In the genomic region with DNA sequence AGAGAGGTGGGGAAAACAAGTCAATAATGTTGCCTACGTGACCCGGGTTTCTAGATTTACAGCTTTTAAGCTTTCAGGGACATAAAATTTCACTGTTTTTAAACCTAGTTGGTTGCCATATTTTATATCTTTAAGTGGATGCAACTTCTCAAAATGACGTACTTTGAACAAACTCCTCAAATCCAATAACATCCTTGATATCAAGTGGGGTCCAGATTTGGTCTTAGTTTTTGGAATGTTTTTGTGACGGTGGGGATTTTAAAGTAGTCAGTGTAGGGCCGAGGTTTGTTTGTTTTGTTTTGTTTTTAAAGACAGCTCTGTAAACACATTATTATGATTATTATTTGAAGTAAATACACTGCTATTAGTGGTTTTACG, we compare ENCODE assay signal across 8 cellular contexts. TPM values are rescaled to one million over a fixed set of nuclear protein-coding genes. Genes with fewer than 3 reads are reported as not detected.
DNase-seq lines count a peak whose midpoint lies in the region; ATAC-seq and TF ChIP-seq lines count a peak whose summit lies in the region.
"Had no signal": no experiment of that assay in that cellular context is flagged by ENCODE, and none has a peak within 500 bp of the region (broad histone marks: within the 10 kb centered on the region; RNA-seq: fewer than 3 reads in every experiment).

No MANE protein-coding gene starts in this region.

- H3K4me2 ChIP-seq in skeletal muscle satellite cell (ENCODE audit: low read length) = peak overlapping the region; percentile 97

- intact Hi-C loops in esophagus squamous epithelium (cut with DNase I) = no loop called here

- H3K4me3 ChIP-seq in HAP-1 = peak overlapping the region; percentile 77
- peak overlapping the region; percentile 77 to 90 (median 84) for H3K4me3 ChIP-seq in esophagus squamous epithelium
- H3K4me3 ChIP-seq in skeletal muscle satellite cell (ENCODE audit: low read length) = peak overlapping the region; percentile 87

- TF ChIP-seq CTCF in esophagus squamous epithelium (IDR thresholded peaks at IDR 0.05) = no peak

- no peak for TF ChIP-seq POLR2A in esophagus squamous epithelium (IDR thresholded peaks at IDR 0.05)

- H3K27ac ChIP-seq in esophagus squamous epithelium = peak overlapping the region; percentile 95 to 100 (median 97)
- H3K27ac ChIP-seq: foreskin keratinocyte had no signal

- ATAC-seq in GM19452 (IDR thresholded peaks at IDR 0.05; ENCODE audit: unreplicated experiment) (no peak), GM19467 (IDR thresholded peaks at IDR 0.05; ENCODE audit: unreplicated experiment) (no peak)

- peaks cover 11% of the 10 kb centered on the region for H3K36me3 ChIP-seq in HAP-1 (replicated peaks)
- no peaks in the 10 kb centered on the region for H3K36me3 ChIP-seq in esophagus squamous epithelium
- no peaks in the 10 kb centered on the region for H3K36me3 ChIP-seq in skeletal muscle satellite cell (ENCODE audit: insufficient read depth, low read length)

- in situ Hi-C loops in HAP-1 (cut with MboI; ENCODE audit: low sequenced_read_pairs) = no loop called here

- 8 to 9% methylated on average over 6 of the region's 6 CpGs for WGBS in esophagus squamous epithelium, 2 donors

- H3K4me1 ChIP-seq in HAP-1 = peaks cover 32% of the 10 kb centered on the region
- H3K4me1 ChIP-seq in esophagus squamous epithelium = peaks cover 0 to 49% (median 0%) of the 10 kb centered on the region in 3 donors
- peaks cover 20% of the 10 kb centered on the region for H3K4me1 ChIP-seq in skeletal muscle satellite cell (ENCODE audit: control insufficient read depth, insufficient read depth, low read length)
- H3K4me1 ChIP-seq: foreskin keratinocyte had no signal

- H3K27me3 ChIP-seq in HAP-1 (ENCODE audit: low read depth) = no peaks in the 10 kb centered on the region
- no peaks in the 10 kb centered on the region for H3K27me3 ChIP-seq in esophagus squamous epithelium
- no peaks in the 10 kb centered on the region for H3K27me3 ChIP-seq in skeletal muscle satellite cell (ENCODE audit: control insufficient read depth, insufficient read depth, low read length)
- H3K27me3 ChIP-seq: foreskin keratinocyte had no signal

- H3K9me3 ChIP-seq in HAP-1 (no peaks in the 10 kb centered on the region), esophagus squamous epithelium (no peaks in the 10 kb centered on the region), skeletal muscle satellite cell (replicated peaks; ENCODE audit: low read length) (no peaks in the 10 kb centered on the region)

- H3K9ac ChIP-seq in skeletal muscle satellite cell (ENCODE audit: low read depth, low read length) = peak overlapping the region; percentile 91

- DNase-seq in HAP-1 (ENCODE audit: low spot score in 2 of 2) = no peak
- peak; percentile 39 for DNase-seq in RKO (ENCODE audit: low spot score)
- DNase-seq in esophagus squamous epithelium (lab: John Stamatoyannopoulos, UW) = no peak
- DNase-seq in SW480 (ENCODE audit: low spot score) = no peak

RNA-seq across cellular contexts. Expression of a gene that starts 0.5 kb away (rescaled TPM):
- total RNA-seq in esophagus squamous epithelium = 10 to 100 TPM in 3 of 4 donors, 1 to 10 TPM in 1; 6.9 to 16.5 (median 12.5) TPM
- 8.6 and 21.6 TPM in 2 replicates for total RNA-seq in skeletal muscle satellite cell (2012; rRNA removed)

RNA-seq across cellular contexts. Expression of a gene that starts 10.4 kb away (rescaled TPM):
- 10 to 100 TPM; 23.8 to 64.6 (median 43.9) TPM for total RNA-seq in esophagus squamous epithelium
- 51.1 and 61.6 TPM in 2 replicates for total RNA-seq in skeletal muscle satellite cell (2012; rRNA removed)
